ENCODE assay signal across 8 cellular contexts in the genomic region with DNA sequence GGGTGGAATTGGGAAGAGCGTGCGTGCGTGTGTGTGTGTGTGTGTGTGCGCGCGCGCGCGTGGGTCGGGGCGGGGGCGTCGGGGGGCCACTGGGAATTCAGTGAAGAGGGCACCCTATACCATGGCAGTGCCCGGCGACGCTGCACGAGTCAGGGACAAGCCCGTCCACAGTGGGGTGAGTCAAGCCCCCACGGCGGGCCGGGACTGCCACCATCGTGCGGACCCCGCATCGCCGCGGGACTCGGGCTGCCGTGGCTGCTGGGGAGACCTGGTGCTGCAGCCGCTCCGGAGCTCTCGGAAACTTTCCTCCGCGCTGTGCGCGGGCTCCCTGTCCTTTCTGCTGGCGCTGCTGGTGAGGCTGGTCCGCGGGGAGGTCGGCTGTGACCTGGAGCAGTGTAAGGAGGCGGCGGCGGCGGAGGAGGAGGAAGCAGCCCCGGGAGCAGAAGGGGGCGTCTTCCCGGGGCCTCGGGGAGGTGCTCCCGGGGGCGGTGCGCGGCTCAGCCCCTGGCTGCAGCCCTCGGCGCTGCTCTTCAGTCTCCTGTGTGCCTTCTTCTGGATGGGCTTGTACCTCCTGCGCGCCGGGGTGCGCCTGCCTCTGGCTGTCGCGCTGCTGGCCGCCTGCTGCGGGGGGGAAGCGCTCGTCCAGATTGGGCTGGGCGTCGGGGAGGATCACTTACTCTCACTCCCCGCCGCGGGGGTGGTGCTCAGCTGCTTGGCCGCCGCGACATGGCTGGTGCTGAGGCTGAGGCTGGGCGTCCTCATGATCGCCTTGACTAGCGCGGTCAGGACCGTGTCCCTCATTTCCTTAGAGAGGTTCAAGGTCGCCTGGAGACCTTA. TPM values are rescaled to one million over a fixed set of nuclear protein-coding genes. Genes with fewer than 3 reads are reported as not detected.
A peak's percentile ranks its signal among the peaks of the same experiment; 100 is the strongest.
DNase-seq lines count a peak whose midpoint lies in the region; ATAC-seq and TF ChIP-seq lines count a peak whose summit lies in the region.

No MANE protein-coding gene starts in this region.

- 0 to 5% methylated on average over 11 to 13 of the region's 78 CpGs for WGBS in esophagus squamous epithelium, 2 donors

- TF ChIP-seq POLR2A in esophagus squamous epithelium (IDR thresholded peaks at IDR 0.05) = peak in 2 of 4 donors; percentile 25 to 49

- peak; percentile 1 for DNase-seq in stimulated activated CD4-positive, alpha-beta T cell treated with anti-CD3 and anti-CD28 coated beads, Interleukin-1b, Interleukin-23, amount 100 ng/mL, for 48 hours
- DNase-seq in stimulated activated CD4-positive, alpha-beta T cell treated with anti-CD3 and anti-CD28 coated beads, Interleukin-2, amount 100 ng/mL, for 24 hours = no peak
- DNase-seq in UCSD-AML1 (lab: John Stamatoyannopoulos, UW; ENCODE audit: unreplicated experiment) (peak; percentile 34), esophagus squamous epithelium (lab: John Stamatoyannopoulos, UW) (no peak), midbrain (lab: John Stamatoyannopoulos, UW) (peak; percentile 23), tibial artery (peak; percentile 80 to 91), NAMALWA (ENCODE audit: low spot score) (no peak)

- H3K9me3 ChIP-seq in esophagus squamous epithelium (no peaks in the 10 kb centered on the region), tibial artery (no peaks in the 10 kb centered on the region)

- TF ChIP-seq CTCF in esophagus squamous epithelium (IDR thresholded peaks at IDR 0.05) = peak in 2 of 6 experiments; percentile 13 to 19
- peak; percentile 47 to 49 for TF ChIP-seq CTCF in tibial artery (IDR thresholded peaks at IDR 0.05)

- H3K36me3 ChIP-seq in esophagus squamous epithelium (no peaks in the 10 kb centered on the region), tibial artery (no peaks in the 10 kb centered on the region)

- peaks cover 0 to 25% (median 0%) of the 10 kb centered on the region in 4 donors for H3K27me3 ChIP-seq in esophagus squamous epithelium
- no peaks in the 10 kb centered on the region for H3K27me3 ChIP-seq in tibial artery

- intact Hi-C loops in esophagus squamous epithelium (cut with DNase I) = no loop called here
- intact Hi-C loops in tibial artery (cut with DNase I; ENCODE audit: low total_unique reads) = loop anchor here (10.0 kb wide), 1 partner anchor 595 kb away; no protein-coding TSS in a partner anchor

- no peak for ATAC-seq in HG02798 (IDR thresholded peaks at IDR 0.05; ENCODE audit: poor library complexity, unreplicated experiment)

- H3K4me1 ChIP-seq in esophagus squamous epithelium (peaks cover 6 to 27% (median 11%) of the 10 kb centered on the region in 3 donors), tibial artery (peaks cover 0 to 10% (median 2%) of the 10 kb centered on the region in 4 donors)

- H3K27ac ChIP-seq in esophagus squamous epithelium = peak overlapping the region; percentile 61 to 94 (median 86)
- peak overlapping the region; percentile 90 to 91 for H3K27ac ChIP-seq in tibial artery

- peak overlapping the region; percentile 38 to 78 (median 68) for H3K4me3 ChIP-seq in esophagus squamous epithelium
- H3K4me3 ChIP-seq in tibial artery = peak overlapping the region; percentile 71 to 89

RNA-seq across cellular contexts. Expression of a gene that starts 1.0 kb away (rescaled TPM):
- total RNA-seq in esophagus squamous epithelium = 1 to 10 TPM in 2 of 4 donors, under 1 TPM in 2; 0.30 to 5.5 (median 3.1) TPM

Comparison
In these comparisons a context has a peak if more than half of its experiments do, and no peak if none do; other contexts are left out.
1. DNase-seq: peak in stimulated activated CD4-positive, alpha-beta T cell treated with anti-CD3 and anti-CD28 coated beads, Interleukin-1b, Interleukin-23, amount 100 ng/mL, for 48 hours (single experiment), UCSD-AML1 (single experiment), midbrain (single experiment) and tibial artery (2 of 2); none in stimulated activated CD4-positive, alpha-beta T cell treated with anti-CD3 and anti-CD28 coated beads, Interleukin-2, amount 100 ng/mL, for 24 hours (0 of 2), esophagus squamous epithelium (single experiment) and NAMALWA (single experiment).